23 cellular contexts compared by ENCODE assay signal in the genomic region with DNA sequence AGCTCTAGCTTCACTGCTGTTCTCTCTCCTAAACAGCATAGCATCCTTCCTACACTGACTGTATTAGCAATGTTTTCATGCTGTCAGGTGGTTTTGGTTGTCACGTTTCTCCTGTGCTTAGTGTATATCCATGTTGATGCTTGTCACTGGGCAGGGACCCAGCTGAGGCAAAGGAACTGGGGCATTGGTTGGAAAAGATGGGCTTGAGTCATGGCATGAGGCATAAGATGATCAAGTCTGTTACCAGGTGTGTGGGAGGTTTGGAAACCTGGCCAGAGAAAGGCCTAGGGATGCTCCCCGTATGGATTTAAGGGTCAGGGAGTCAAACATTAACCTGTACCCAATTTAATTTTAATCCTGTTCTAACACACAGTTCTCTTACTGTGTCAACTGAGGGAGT.
DNase-seq lines count a peak whose midpoint lies in the region; ATAC-seq and TF ChIP-seq lines count a peak whose summit lies in the region.
"Had no signal": no experiment of that assay in that cellular context is flagged by ENCODE, and none has a peak within 500 bp of the region (broad histone marks: within the 10 kb centered on the region; RNA-seq: fewer than 3 reads in every experiment).

No MANE protein-coding gene starts in this region.

- TF ChIP-seq CTCF in PC-3 (conservative IDR thresholded peaks at IDR 0.05; ENCODE audit: low read depth, low read length): no peak

- H3F3A ChIP-seq in PC-3 (ENCODE audit: low read length, unreplicated experiment): no peaks in the 10 kb centered on the region

- H3K79me2 ChIP-seq in PC-3 (ENCODE audit: low read length): peaks cover 24% of the 10 kb centered on the region

- peak; percentile 5 for DNase-seq in stimulated activated CD4-positive, alpha-beta T cell treated with anti-CD3 and anti-CD28 coated beads, Interleukin-15, amount 100 ng/mL, for 24 hours
- DNase-seq in stimulated activated CD4-positive, alpha-beta T cell treated with anti-CD3 and anti-CD28 coated beads, Interleukin-2, amount 100 ng/mL, for 24 hours: no peak
- DNase-seq in PC-3: peak; percentile 79
- peak; percentile 27 for DNase-seq in renal cortical epithelial cell (ENCODE audit: low read depth)
- DNase-seq in effector CD4-positive, alpha-beta T cell: no peak
- DNase-seq in glomerular visceral epithelial cell (ENCODE audit: extremely low spot score): no peak
- no peak for DNase-seq in NCI-H1694 treated with DMSO at 0.1 percent for 48 hours (lab: John Stamatoyannopoulos, UW)
- DNase-seq: activated effector memory CD4-positive, alpha-beta T cell treated with anti-CD3 and anti-CD28 coated beads, Interleukin-2, amount 50 U/mL, for 16 hours; amygdala; caudate nucleus; CD8-positive, alpha-beta memory T cell; DMS153; gastrocnemius medialis; HCEC 1CT; NCI-H1694; stimulated activated CD4-positive, alpha-beta T cell treated with anti-CD3 and anti-CD28 coated beads, Interleukin-4, amount 100 ng/mL, for 24 hours had no signal

- no peaks in the 10 kb centered on the region for H3K9me3 ChIP-seq in PC-3 (ENCODE audit: low read length)
- H3K9me3 ChIP-seq: gastrocnemius medialis, prostate gland, tibial nerve had no signal

- ATAC-seq in PC-3 (peak; percentile 11; the same call in 1 of the 2 replicates), esophagus mucosa (peak; percentile 73)
- ATAC-seq: activated CD4-positive, CD25-positive, alpha-beta regulatory T cell treated with anti-CD3 and anti-CD28 coated beads, Interleukin-2, amount 50 U/mL, for 24 hours; Right ventricle myocardium inferior had no signal

- no peak overlapping the region for H2AFZ ChIP-seq in PC-3 (ENCODE audit: low read length)

- CTCF ChIA-PET in PC-3 (lab: Charles Lee): no interaction called here

- H3K4me2 ChIP-seq in PC-3 (ENCODE audit: low read length): no peak overlapping the region

- H3K9ac ChIP-seq in PC-3 (ENCODE audit: low read length): no peak overlapping the region

- H3K9me2 ChIP-seq in PC-3 (replicated peaks; ENCODE audit: low read length): no peaks in the 10 kb centered on the region

- no TSS peak for BruUV-seq in PC-3 (replicated peaks; lab: Mats Ljungman, UMichigan)

- no peak overlapping the region for H3K27ac ChIP-seq in PC-3 (ENCODE audit: low read length)
- H3K27ac ChIP-seq: prostate gland, skin epidermis, tibial nerve had no signal

- H3K4me3 ChIP-seq in PC-3 (ENCODE audit: low read length): no peak overlapping the region
- H3K4me3 ChIP-seq: dorsolateral prefrontal cortex, gastrocnemius medialis, prostate gland, skin epidermis, tibial nerve had no signal

- peaks cover 29% of the 10 kb centered on the region for H3K4me1 ChIP-seq in PC-3 (ENCODE audit: insufficient read depth, low read length)
- H3K4me1 ChIP-seq: prostate gland had no signal

- POLR2A ChIA-PET in PC-3 (lab: Charles Lee; ENCODE audit: unreplicated experiment): interaction anchor here (0.7 kb wide), 1 partner anchor 219 kb away, joined by 4 read pairs; no protein-coding TSS in a partner anchor

- H3K36me3 ChIP-seq in PC-3 (ENCODE audit: low read depth, low read length): no peaks in the 10 kb centered on the region
- H3K36me3 ChIP-seq: gastrocnemius medialis, prostate gland, tibial nerve had no signal

- intact Hi-C loops in PC-3 (cut with micrococcal nuclease): no loop called here

- no peaks in the 10 kb centered on the region for H3K27me3 ChIP-seq in PC-3 (ENCODE audit: low read length)
- H3K27me3 ChIP-seq: dorsolateral prefrontal cortex, gastrocnemius medialis, tibial nerve had no signal

- no peaks in the 10 kb centered on the region for H4K20me1 ChIP-seq in PC-3 (ENCODE audit: low read length)

Comparison
In these comparisons a context has a peak if more than half of its experiments do, and no peak if none do; other contexts are left out.
1. DNase-seq: peak in stimulated activated CD4-positive, alpha-beta T cell treated with anti-CD3 and anti-CD28 coated beads, Interleukin-15, amount 100 ng/mL, for 24 hours (single experiment), PC-3 (single experiment) and renal cortical epithelial cell (single experiment); none in stimulated activated CD4-positive, alpha-beta T cell treated with anti-CD3 and anti-CD28 coated beads, Interleukin-2, amount 100 ng/mL, for 24 hours (0 of 2), effector CD4-positive, alpha-beta T cell (single experiment), glomerular visceral epithelial cell (single experiment) and NCI-H1694 treated with DMSO at 0.1 percent for 48 hours (single experiment).